In genomic region chr7:1560620-1561031, GRCh38 we compare ENCODE assay signal across 17 cellular contexts. TPM values are rescaled to one million over a fixed set of nuclear protein-coding genes. Genes with fewer than 3 reads are reported as not detected.
A peak's percentile ranks its signal among the peaks of the same experiment; 100 is the strongest.
DNase-seq lines count a peak whose midpoint lies in the region; ATAC-seq, FAIRE-seq and TF ChIP-seq lines count a peak whose summit lies in the region.
"Had no signal": no experiment of that assay in that cellular context is flagged by ENCODE, and none has a peak within 500 bp of the region (broad histone marks: within the 10 kb centered on the region; RNA-seq: fewer than 3 reads in every experiment).

No MANE protein-coding gene starts in this region.

- H3K27ac Mint-ChIP-seq in MCF 10A (ENCODE audit: low read depth, unreplicated experiment) = no peak overlapping the region
- no peak overlapping the region for H3K27ac Mint-ChIP-seq in progenitor cell of endocrine pancreas

- no peak for TF ChIP-seq RAD21 in K562 (CRISPR knock-in tag; conservative IDR thresholded peaks at IDR 0.05 in 1 of 2, IDR thresholded peaks at IDR 0.05 in 1 of 2)

- no peaks in the 10 kb centered on the region for H3K27me3 Mint-ChIP-seq in MCF 10A (ENCODE audit: insufficient read depth, unreplicated experiment)
- H3K27me3 Mint-ChIP-seq in progenitor cell of endocrine pancreas = no peaks in the 10 kb centered on the region

- H3K4me3 ChIP-seq in breast epithelium (peak overlapping the region in 2 of 3 donors; percentile 13 to 43), K562 (no peak overlapping the region), keratinocyte (ENCODE audit: control insufficient read depth in 2 of 3, extremely low read depth in 1 of 3, insufficient read depth in 2 of 3, low read depth in 1 of 3, low read length in 3 of 3) (peak overlapping the region in 1 of 3 experiments; percentile 23), suprapubic skin (peak overlapping the region; percentile 21)
- H3K4me3 ChIP-seq: BLaER1 treated with 17β-estradiol and CSF1 and Interleukin-3, amounts not matched to agents 10 nM and 100 nM; GM23248 had no signal

- POLR2A ChIA-PET in MCF 10A (lab: Yijun Ruan, JAX) (interaction anchor here (1.2 to 1.8 kb wide), 3 partner anchors 10 to 47 kb away, joined by 3 to 18 read pairs (median 9); partner anchors contain the start of gene PSMG3), K562 (lab: Yijun Ruan, JAX) (no interaction called here)

- no peak for TF ChIP-seq POLR2A in breast epithelium (IDR thresholded peaks at IDR 0.05)
- no peak for TF ChIP-seq POLR2A in K562 (conservative IDR thresholded peaks at IDR 0.05)
- no peak for TF ChIP-seq POLR2A in suprapubic skin (IDR thresholded peaks at IDR 0.05)

- TF ChIP-seq CTCF in breast epithelium (IDR thresholded peaks at IDR 0.05) = no peak
- TF ChIP-seq CTCF in MCF 10A (IDR thresholded peaks at IDR 0.05; ENCODE audit: unreplicated experiment) = no peak
- no peak for TF ChIP-seq CTCF in K562 (IDR thresholded peaks at IDR 0.05 in 2 of 3, conservative IDR thresholded peaks at IDR 0.05 in 1 of 3; ENCODE audit: insufficient read depth in 2 of 3, low read depth in 1 of 3, low read length in 3 of 3)
- no peak for TF ChIP-seq CTCF in keratinocyte (optimal IDR thresholded peaks at IDR 0.05 in 1 of 3, IDR thresholded peaks at IDR 0.05 in 1 of 3, conservative IDR thresholded peaks at IDR 0.05 in 1 of 3; ENCODE audit: extremely low read depth in 1 of 3, insufficient read depth in 2 of 3, low read length in 3 of 3)
- TF ChIP-seq CTCF in suprapubic skin (IDR thresholded peaks at IDR 0.05) = no peak
- no peak for TF ChIP-seq CTCF in progenitor cell of endocrine pancreas (IDR thresholded peaks at IDR 0.05; ENCODE audit: unreplicated experiment)

- DNase-seq in breast epithelium (ENCODE audit: low spot score in 2 of 2) (no peak), MCF 10A (ENCODE audit: unreplicated experiment) (no peak), K562 (ENCODE audit: extremely low read depth in 1 of 4, low spot score in 3 of 4) (no peak), keratinocyte (ENCODE audit: low read depth, low spot score) (no peak), suprapubic skin (ENCODE audit: low spot score in 2 of 2) (peak in 1 of 2 donors; percentile 61), progenitor cell of endocrine pancreas (ENCODE audit: low spot score, unreplicated experiment) (no peak)
- DNase-seq in stimulated activated CD4-positive, alpha-beta T cell treated with anti-CD3 and anti-CD28 coated beads, Interleukin-2, amount 100 ng/mL, for 24 hours = no peak
- DNase-seq: DND-41, GM23248, NCI-H1092, NCI-H2081 treated with DMSO at 0.1 percent for 48 hours, NCI-H510A treated with DMSO at 0.1 percent for 48 hours, SHP77 had no signal

- BruUV-seq in MCF 10A (replicated peaks; lab: Mats Ljungman, UMichigan) (no TSS peak), K562 (replicated peaks; lab: Mats Ljungman, UMichigan) (no TSS peak)

- FAIRE-seq in K562 (lab: Jason Lieb, UNC) (no peak), keratinocyte (lab: Jason Lieb, UNC) (no peak)
- FAIRE-seq: G401.6 had no signal

- no peaks in the 10 kb centered on the region for H4K20me1 ChIP-seq in K562 (replicated peaks; ENCODE audit: control insufficient read depth, insufficient read depth, low read length)
- H4K20me1 ChIP-seq in keratinocyte (ENCODE audit: control insufficient read depth, extremely low read depth, insufficient read depth, low read length) = no peaks in the 10 kb centered on the region

- no peak overlapping the region; a peak in 1 of 4 replicates for H3K9ac ChIP-seq in K562 (ENCODE audit: insufficient read depth in 1 of 2, low read depth in 2 of 2, low read length in 2 of 2)
- peak overlapping the region; percentile 53 for H3K9ac ChIP-seq in keratinocyte (ENCODE audit: control insufficient read depth, extremely low read depth, insufficient read depth, low read length)
- H3K9ac ChIP-seq: GM23248, KMS-11 had no signal

- H3K4me3 Mint-ChIP-seq in MCF 10A (ENCODE audit: unreplicated experiment) (no peak overlapping the region), progenitor cell of endocrine pancreas (ENCODE audit: low read depth) (no peak overlapping the region)

- H3K9me1 ChIP-seq in K562 (ENCODE audit: control insufficient read depth, insufficient read depth, low read length) = no peaks in the 10 kb centered on the region
- no peaks in the 10 kb centered on the region for H3K9me1 ChIP-seq in keratinocyte (ENCODE audit: control insufficient read depth, extremely low read depth, insufficient read depth, low read length)

- in situ Hi-C loops in K562 (cut with MboI) = no loop called here

- ATAC-seq in K562 (no peak), GM19023 (IDR thresholded peaks at IDR 0.05; ENCODE audit: unreplicated experiment) (no peak)

- no peaks in the 10 kb centered on the region for H3K27me3 ChIP-seq in breast epithelium
- no peaks in the 10 kb centered on the region for H3K27me3 ChIP-seq in K562 (ENCODE audit: control insufficient read depth in 2 of 2, insufficient read depth in 2 of 2, low read length in 2 of 2)
- no peaks in the 10 kb centered on the region for H3K27me3 ChIP-seq in keratinocyte (ENCODE audit: control insufficient read depth, extremely low read depth, insufficient read depth, low read length)
- no peaks in the 10 kb centered on the region for H3K27me3 ChIP-seq in suprapubic skin
- H3K27me3 ChIP-seq: BLaER1 treated with 17β-estradiol and CSF1 and Interleukin-3, amounts not matched to agents 10 nM and 100 nM had no signal

- H3K79me2 ChIP-seq in K562 (ENCODE audit: control insufficient read depth, insufficient read depth, low read length) (no peaks in the 10 kb centered on the region), keratinocyte (ENCODE audit: control insufficient read depth, insufficient read depth, low read length) (no peaks in the 10 kb centered on the region)

- H3K27ac ChIP-seq in breast epithelium = peak overlapping the region; percentile 92
- H3K27ac ChIP-seq in K562 (ENCODE audit: extremely low read depth, low read depth, low read length) = no peak overlapping the region
- H3K27ac ChIP-seq in keratinocyte (ENCODE audit: control insufficient read depth, insufficient read depth, low read length) = no peak overlapping the region
- peak overlapping the region; percentile 76 for H3K27ac ChIP-seq in suprapubic skin
- H3K27ac ChIP-seq: GM23248, KMS-11 had no signal

- H3K9me3 Mint-ChIP-seq in MCF 10A (ENCODE audit: unreplicated experiment) = no peaks in the 10 kb centered on the region
- H3K9me3 Mint-ChIP-seq in progenitor cell of endocrine pancreas (ENCODE audit: low read depth) = no peaks in the 10 kb centered on the region

- peaks cover 21% of the 10 kb centered on the region for H3K4me1 Mint-ChIP-seq in MCF 10A (ENCODE audit: insufficient read depth, unreplicated experiment)
- H3K4me1 Mint-ChIP-seq in progenitor cell of endocrine pancreas (ENCODE audit: low read depth) = peaks cover 5% of the 10 kb centered on the region

- H2AFZ ChIP-seq in K562 (ENCODE audit: low read depth, low read length) (no peak overlapping the region), keratinocyte (ENCODE audit: control insufficient read depth, low read length) (no peak overlapping the region)
- H2AFZ ChIP-seq: GM23248 had no signal

- intact Hi-C loops in breast epithelium (cut with DNase I; ENCODE audit: low total_unique reads) = no loop called here
- intact Hi-C loops in MCF 10A (cut with micrococcal nuclease) = no loop called here
- intact Hi-C loops in K562 (cut with micrococcal nuclease) = no loop called here

- no peak overlapping the region for H3K4me2 ChIP-seq in K562 (ENCODE audit: insufficient read depth, low read length)
- peak overlapping the region; percentile 82 for H3K4me2 ChIP-seq in keratinocyte (ENCODE audit: control insufficient read depth, extremely low read depth, insufficient read depth, low read depth, low read length)
- H3K4me2 ChIP-seq: BLaER1 treated with 17β-estradiol and CSF1 and Interleukin-3, amounts not matched to agents 10 nM and 100 nM; KMS-11 had no signal

- 20% methylated on average over 7 of the region's 13 CpGs for WGBS in K562 (ENCODE audit: insufficient coverage, low coverage, missing lambda C conversion rate)
- WGBS in suprapubic skin = 58% methylated on average over 7 of the region's 13 CpGs

- CTCF ChIA-PET in MCF 10A (lab: Yijun Ruan, JAX) = interaction anchor here (0.6 to 1.0 kb wide), 2 partner anchors 18 to 86 kb away, joined by 3 read pairs; no protein-coding TSS in a partner anchor
- CTCF ChIA-PET in K562 (lab: Yijun Ruan, JAX; ENCODE audit: low intra/inter-chr PET ratio) = no interaction called here

- TF ChIP-seq EP300 in K562 (IDR thresholded peaks at IDR 0.05; ENCODE audit: low read length) (no peak), suprapubic skin (IDR thresholded peaks at IDR 0.05) (no peak)

- H3K4me1 ChIP-seq in breast epithelium = peaks cover 15 to 24% of the 10 kb centered on the region in 2 donors
- H3K4me1 ChIP-seq in K562 (replicated peaks in 1 of 2; ENCODE audit: control insufficient read depth in 2 of 2, insufficient read depth in 2 of 2, low read length in 2 of 2) = peaks cover 0 to 68% of the 10 kb centered on the region in 2 experiments; a peak in 4 of 5 replicates
- peaks cover 41% of the 10 kb centered on the region for H3K4me1 ChIP-seq in keratinocyte (ENCODE audit: control insufficient read depth, extremely low read depth, insufficient read depth, low read length)
- peaks cover 57% of the 10 kb centered on the region for H3K4me1 ChIP-seq in suprapubic skin

- dilution Hi-C loops in keratinocyte (cut with MboI; ENCODE audit: extremely low pct_ligation_motif_present, low sequenced_read_pairs) = no loop called here

- no peaks in the 10 kb centered on the region for H3K9me3 ChIP-seq in breast epithelium
- no peaks in the 10 kb centered on the region for H3K9me3 ChIP-seq in K562 (replicated peaks; ENCODE audit: control insufficient read depth, insufficient read depth, low read depth, low read length)
- no peaks in the 10 kb centered on the region for H3K9me3 ChIP-seq in keratinocyte (ENCODE audit: control insufficient read depth, low read depth, low read length)
- no peaks in the 10 kb centered on the region for H3K9me3 ChIP-seq in suprapubic skin
- H3K9me3 ChIP-seq: BLaER1 treated with 17β-estradiol and CSF1 and Interleukin-3, amounts not matched to agents 10 nM and 100 nM had no signal

- H3K36me3 ChIP-seq in breast epithelium (no peaks in the 10 kb centered on the region), K562 (ENCODE audit: control insufficient read depth, insufficient read depth, low read length) (peaks cover 4% of the 10 kb centered on the region; the same call in 1 of the 3 replicates), keratinocyte (ENCODE audit: control insufficient read depth in 2 of 2, extremely low read depth in 1 of 2, insufficient read depth in 2 of 2, low read length in 2 of 2) (peaks cover 0 to 4% of the 10 kb centered on the region in 2 experiments), suprapubic skin (no peaks in the 10 kb centered on the region)

- H3K36me3 Mint-ChIP-seq in MCF 10A (ENCODE audit: insufficient read depth, unreplicated experiment) (peaks cover 5% of the 10 kb centered on the region), progenitor cell of endocrine pancreas (ENCODE audit: insufficient read depth) (peaks cover 3% of the 10 kb centered on the region)

RNA-seq across cellular contexts. Expression of gene TMEM184A, which starts 4.6 kb away (rescaled TPM):
- total RNA-seq in breast epithelium (1 to 10 TPM in 2 of 3 donors, not detected in 1; 6.6 to 8.2 TPM), MCF 10A (2022) (9.0 and 14.2 TPM in 2 replicates), K562 (2014; rRNA removed) (0.18 TPM in 1 of 2 replicates, not detected in the other), K562 (2014; rRNA removed; fragmentation: Illumina TruSeq; extraction: Trizol) (not detected in 2 replicates), K562 (2015; rRNA removed; fragmentation: Illumina TruSeq; extraction: Trizol) (not detected in 2 replicates), K562 (2021) (0.11 and 0.31 TPM in 2 replicates), suprapubic skin (100 to 1,000 TPM in 3 of 4 donors, 10 to 100 TPM in 1; 55.0 to 234 (median 112) TPM), progenitor cell of endocrine pancreas (7.4 and 8.6 TPM in 2 replicates)
- total RNA-seq in K562 (2011; cell fraction: chromatin; rRNA removed; ENCODE audit: low replicate concordance) = 0.32 and 2.6 TPM in 2 replicates
- total RNA-seq in K562 (2011; cell fraction: nucleolus; rRNA removed) = 0.66 and 1.5 TPM in 2 replicates
- total RNA-seq in K562 (2011; cell fraction: nucleoplasm; rRNA removed) = 0.29 and 1.8 TPM in 2 replicates
- polyA plus RNA-seq in K562 (2011; rRNA removed) (0.10 and 0.20 TPM in 2 replicates), K562 (2014; fragmentation: Illumina TruSeq; extraction: Trizol) (not detected in 2 replicates), K562 (2014; fragmentation: Nextera tagmentation; extraction: Ambion mirVana) (not detected), K562 (2014; rRNA removed) (not detected in 2 replicates), keratinocyte (1.6 to 15.6 TPM (median 2.9 TPM) in 3 replicates)
- 0.12 and 0.72 TPM in 2 replicates for polyA plus RNA-seq in K562 (2011; cell fraction: cytosol; rRNA removed)
- polyA plus RNA-seq in K562 (2011; cell fraction: nucleus; rRNA removed) = 0.53 and 1.7 TPM in 2 replicates
- polyA plus RNA-seq in K562 (2012) = 0.04 and 0.12 TPM in 2 replicates
- polyA minus RNA-seq in K562 (2011; rRNA and poly(A)+ RNA removed) = 0.14 and 0.15 TPM in 2 replicates
- polyA minus RNA-seq in K562 (2011; cell fraction: cytosol; rRNA and poly(A)+ RNA removed) = 0.19 and 0.27 TPM in 2 replicates
- 0.89 and 1.1 TPM in 2 replicates for polyA minus RNA-seq in K562 (2011; cell fraction: nucleus; rRNA and poly(A)+ RNA removed)
- polyA plus RNA-seq in keratinocyte (2011; ENCODE audit: low read depth) = 6.2 TPM
- polyA plus RNA-seq in keratinocyte (2011; cell fraction: cytosol; rRNA removed) = 2.5 and 3.6 TPM in 2 replicates
- 21.3 and 26.8 TPM in 2 replicates for polyA plus RNA-seq in keratinocyte (2011; cell fraction: nucleus; rRNA removed)
- 2.2 and 17.5 TPM in 2 replicates for polyA plus RNA-seq in keratinocyte (2012; ENCODE audit: low replicate concordance)
- polyA minus RNA-seq in keratinocyte = 3.2 to 18.8 TPM (median 8.7 TPM) in 3 replicates
- polyA minus RNA-seq in keratinocyte (2011; cell fraction: cytosol; rRNA and poly(A)+ RNA removed) = 2.3 TPM
- 10.5 and 15.3 TPM in 2 replicates for polyA minus RNA-seq in keratinocyte (2011; cell fraction: nucleus; rRNA and poly(A)+ RNA removed)
- total RNA-seq: GM23248 had no signal
- polyA plus RNA-seq: GM23248 had no signal

RNA-seq across cellular contexts. Expression of gene PSMG3, which starts 9.2 kb away (rescaled TPM):
- total RNA-seq in breast epithelium = 10 to 100 TPM; 32.6 to 52.8 (median 45.4) TPM
- 38.2 and 42.1 TPM in 2 replicates for total RNA-seq in MCF 10A (2022)
- 26.2 and 74.4 TPM in 2 replicates for total RNA-seq in K562 (2011; cell fraction: chromatin; rRNA removed; ENCODE audit: low replicate concordance)
- total RNA-seq in K562 (2011; cell fraction: nucleolus; rRNA removed) = 89.7 and 92.9 TPM in 2 replicates
- total RNA-seq in K562 (2011; cell fraction: nucleoplasm; rRNA removed) = 63.3 and 66.8 TPM in 2 replicates
- 122 and 132 TPM in 2 replicates for total RNA-seq in K562 (2014; rRNA removed)
- 46.5 and 57.2 TPM in 2 replicates for total RNA-seq in K562 (2014; rRNA removed; fragmentation: Illumina TruSeq; extraction: Trizol)
- total RNA-seq in K562 (2015; rRNA removed; fragmentation: Illumina TruSeq; extraction: Trizol) = 81.5 and 83.4 TPM in 2 replicates
- 77.3 and 80.1 TPM in 2 replicates for total RNA-seq in K562 (2021)
- 93.6 and 96.3 TPM in 2 replicates for polyA plus RNA-seq in K562 (2011; rRNA removed)
- 110 and 136 TPM in 2 replicates for polyA plus RNA-seq in K562 (2011; cell fraction: cytosol; rRNA removed)
- 144 and 158 TPM in 2 replicates for polyA plus RNA-seq in K562 (2011; cell fraction: nucleus; rRNA removed)
- 65.4 and 71.5 TPM in 2 replicates for polyA plus RNA-seq in K562 (2012)
- polyA plus RNA-seq in K562 (2014; fragmentation: Illumina TruSeq; extraction: Trizol) = 54.0 and 64.6 TPM in 2 replicates
- polyA plus RNA-seq in K562 (2014; fragmentation: Nextera tagmentation; extraction: Ambion mirVana) = 10 to 100 TPM; 34.8 to 55.3 TPM
- polyA plus RNA-seq in K562 (2014; rRNA removed) = 121 and 136 TPM in 2 replicates
- polyA minus RNA-seq in K562 (2011; rRNA and poly(A)+ RNA removed) = 20.1 and 30.9 TPM in 2 replicates
- polyA minus RNA-seq in K562 (2011; cell fraction: cytosol; rRNA and poly(A)+ RNA removed) = 22.6 and 24.3 TPM in 2 replicates
- polyA minus RNA-seq in K562 (2011; cell fraction: nucleus; rRNA and poly(A)+ RNA removed) = 12.3 and 13.9 TPM in 2 replicates
- 47.7 to 49.6 TPM (median 48.0 TPM) in 3 replicates for polyA plus RNA-seq in keratinocyte
- 12.6 TPM for polyA plus RNA-seq in keratinocyte (2011; ENCODE audit: low read depth)
- polyA plus RNA-seq in keratinocyte (2011; cell fraction: cytosol; rRNA removed) = 29.4 and 49.1 TPM in 2 replicates
- 64.3 and 71.0 TPM in 2 replicates for polyA plus RNA-seq in keratinocyte (2011; cell fraction: nucleus; rRNA removed)
- 35.3 and 49.4 TPM in 2 replicates for polyA plus RNA-seq in keratinocyte (2012; ENCODE audit: low replicate concordance)
- 11.6 to 20.6 TPM (median 17.0 TPM) in 3 replicates for polyA minus RNA-seq in keratinocyte
- polyA minus RNA-seq in keratinocyte (2011; cell fraction: cytosol; rRNA and poly(A)+ RNA removed) = 26.9 TPM
- polyA minus RNA-seq in keratinocyte (2011; cell fraction: nucleus; rRNA and poly(A)+ RNA removed) = 3.0 and 4.5 TPM in 2 replicates
- 10 to 100 TPM; 35.7 to 79.0 (median 62.0) TPM for total RNA-seq in suprapubic skin
- 29.1 and 32.1 TPM in 2 replicates for total RNA-seq in progenitor cell of endocrine pancreas

RNA-seq across cellular contexts. Expression of gene MAFK, which starts 30.1 kb away (rescaled TPM):
- 10 to 100 TPM; 14.4 to 25.9 (median 25.2) TPM for total RNA-seq in breast epithelium
- total RNA-seq in MCF 10A (2022) = 37.8 and 45.6 TPM in 2 replicates
- 8.5 and 20.5 TPM in 2 replicates for total RNA-seq in K562 (2011; cell fraction: chromatin; rRNA removed; ENCODE audit: low replicate concordance)
- total RNA-seq in K562 (2011; cell fraction: nucleolus; rRNA removed) = 11.2 and 12.1 TPM in 2 replicates
- 5.1 and 7.6 TPM in 2 replicates for total RNA-seq in K562 (2011; cell fraction: nucleoplasm; rRNA removed)
- total RNA-seq in K562 (2014; rRNA removed) = 11.7 and 15.6 TPM in 2 replicates
- 1.1 and 1.3 TPM in 2 replicates for total RNA-seq in K562 (2014; rRNA removed; fragmentation: Illumina TruSeq; extraction: Trizol)
- total RNA-seq in K562 (2015; rRNA removed; fragmentation: Illumina TruSeq; extraction: Trizol) = 4.7 and 5.5 TPM in 2 replicates
- 17.6 and 24.4 TPM in 2 replicates for total RNA-seq in K562 (2021)
- 2.1 and 4.9 TPM in 2 replicates for polyA plus RNA-seq in K562 (2011; rRNA removed)
- polyA plus RNA-seq in K562 (2011; cell fraction: cytosol; rRNA removed) = 3.8 and 5.1 TPM in 2 replicates
- 9.8 and 26.1 TPM in 2 replicates for polyA plus RNA-seq in K562 (2011; cell fraction: nucleus; rRNA removed)
- polyA plus RNA-seq in K562 (2012) = 11.2 and 12.1 TPM in 2 replicates
- 3.7 and 6.9 TPM in 2 replicates for polyA plus RNA-seq in K562 (2014; fragmentation: Illumina TruSeq; extraction: Trizol)
- under 1 TPM; 0.04 to 0.07 TPM for polyA plus RNA-seq in K562 (2014; fragmentation: Nextera tagmentation; extraction: Ambion mirVana)
- polyA plus RNA-seq in K562 (2014; rRNA removed) = 12.8 and 13.5 TPM in 2 replicates
- 0.66 and 1.1 TPM in 2 replicates for polyA minus RNA-seq in K562 (2011; rRNA and poly(A)+ RNA removed)
- 5.5 and 7.7 TPM in 2 replicates for polyA minus RNA-seq in K562 (2011; cell fraction: cytosol; rRNA and poly(A)+ RNA removed)
- 3.6 and 3.8 TPM in 2 replicates for polyA minus RNA-seq in K562 (2011; cell fraction: nucleus; rRNA and poly(A)+ RNA removed)
- polyA plus RNA-seq in keratinocyte = 3.8 to 5.9 TPM (median 5.2 TPM) in 3 replicates
- polyA plus RNA-seq in keratinocyte (2011; ENCODE audit: low read depth) = 16.6 TPM
- 1.8 and 7.3 TPM in 2 replicates for polyA plus RNA-seq in keratinocyte (2011; cell fraction: cytosol; rRNA removed)
- polyA plus RNA-seq in keratinocyte (2011; cell fraction: nucleus; rRNA removed) = 12.9 and 18.7 TPM in 2 replicates
- 9.6 and 17.6 TPM in 2 replicates for polyA plus RNA-seq in keratinocyte (2012; ENCODE audit: low replicate concordance)
- polyA minus RNA-seq in keratinocyte = 2.3 to 2.4 TPM (median 2.3 TPM) in 3 replicates
- 12.1 TPM for polyA minus RNA-seq in keratinocyte (2011; cell fraction: cytosol; rRNA and poly(A)+ RNA removed)
- 5.9 and 8.0 TPM in 2 replicates for polyA minus RNA-seq in keratinocyte (2011; cell fraction: nucleus; rRNA and poly(A)+ RNA removed)
- 10 to 100 TPM; 29.3 to 65.0 (median 36.2) TPM for total RNA-seq in suprapubic skin
- total RNA-seq in progenitor cell of endocrine pancreas = 21.5 and 26.2 TPM in 2 replicates

RNA-seq across cellular contexts. Expression of gene INTS1, which starts 56.4 kb away (rescaled TPM):
- total RNA-seq in breast epithelium = 10 to 100 TPM; 27.5 to 32.1 (median 27.7) TPM
- total RNA-seq in MCF 10A (2022) = 86.3 and 93.5 TPM in 2 replicates
- total RNA-seq in K562 (2011; cell fraction: chromatin; rRNA removed; ENCODE audit: low replicate concordance) = 67.2 and 276 TPM in 2 replicates
- 199 and 200 TPM in 2 replicates for total RNA-seq in K562 (2011; cell fraction: nucleolus; rRNA removed)
- total RNA-seq in K562 (2011; cell fraction: nucleoplasm; rRNA removed) = 92.5 and 92.7 TPM in 2 replicates
- total RNA-seq in K562 (2014; rRNA removed) = 34.9 and 39.7 TPM in 2 replicates
- total RNA-seq in K562 (2014; rRNA removed; fragmentation: Illumina TruSeq; extraction: Trizol) = 4.1 and 6.8 TPM in 2 replicates
- 19.2 and 20.1 TPM in 2 replicates for total RNA-seq in K562 (2015; rRNA removed; fragmentation: Illumina TruSeq; extraction: Trizol)
- total RNA-seq in K562 (2021) = 105 and 119 TPM in 2 replicates
- polyA plus RNA-seq in K562 (2011; rRNA removed) = 12.0 and 28.0 TPM in 2 replicates
- 17.5 and 46.7 TPM in 2 replicates for polyA plus RNA-seq in K562 (2011; cell fraction: cytosol; rRNA removed)
- polyA plus RNA-seq in K562 (2011; cell fraction: nucleus; rRNA removed) = 146 and 297 TPM in 2 replicates
- 62.7 and 64.6 TPM in 2 replicates for polyA plus RNA-seq in K562 (2012)
- polyA plus RNA-seq in K562 (2014; fragmentation: Illumina TruSeq; extraction: Trizol) = 18.5 and 66.3 TPM in 2 replicates
- polyA plus RNA-seq in K562 (2014; fragmentation: Nextera tagmentation; extraction: Ambion mirVana) = 1 to 10 TPM in 1 of 2 experiments, under 1 TPM in 1; 0.34 to 1.7 TPM
- polyA plus RNA-seq in K562 (2014; rRNA removed) = 46.7 and 55.1 TPM in 2 replicates
- polyA minus RNA-seq in K562 (2011; rRNA and poly(A)+ RNA removed) = 9.8 and 11.1 TPM in 2 replicates
- 38.7 and 69.3 TPM in 2 replicates for polyA minus RNA-seq in K562 (2011; cell fraction: cytosol; rRNA and poly(A)+ RNA removed)
- polyA minus RNA-seq in K562 (2011; cell fraction: nucleus; rRNA and poly(A)+ RNA removed) = 52.6 and 57.9 TPM in 2 replicates
- 10.6 to 18.0 TPM (median 14.3 TPM) in 3 replicates for polyA plus RNA-seq in keratinocyte
- polyA plus RNA-seq in keratinocyte (2011; ENCODE audit: low read depth) = 10.9 TPM
- polyA plus RNA-seq in keratinocyte (2011; cell fraction: cytosol; rRNA removed) = 8.1 and 24.4 TPM in 2 replicates
- polyA plus RNA-seq in keratinocyte (2011; cell fraction: nucleus; rRNA removed) = 51.1 and 79.6 TPM in 2 replicates
- 35.3 and 50.3 TPM in 2 replicates for polyA plus RNA-seq in keratinocyte (2012; ENCODE audit: low replicate concordance)
- polyA minus RNA-seq in keratinocyte = 23.9 to 68.4 TPM (median 27.1 TPM) in 3 replicates
- 87.1 TPM for polyA minus RNA-seq in keratinocyte (2011; cell fraction: cytosol; rRNA and poly(A)+ RNA removed)
- 61.0 and 78.5 TPM in 2 replicates for polyA minus RNA-seq in keratinocyte (2011; cell fraction: nucleus; rRNA and poly(A)+ RNA removed)
- 10 to 100 TPM; 45.7 to 96.5 (median 75.8) TPM for total RNA-seq in suprapubic skin
- 145 and 150 TPM in 2 replicates for total RNA-seq in progenitor cell of endocrine pancreas

Comparison
In these comparisons a context has a peak if more than half of its experiments do, and no peak if none do; other contexts are left out.
1. H3K27ac ChIP-seq: peak in breast epithelium (2 of 2) and suprapubic skin (single experiment); none in K562 (single experiment) and keratinocyte (single experiment).